ENCODE assay signal across 8 cellular contexts in the genomic region with DNA sequence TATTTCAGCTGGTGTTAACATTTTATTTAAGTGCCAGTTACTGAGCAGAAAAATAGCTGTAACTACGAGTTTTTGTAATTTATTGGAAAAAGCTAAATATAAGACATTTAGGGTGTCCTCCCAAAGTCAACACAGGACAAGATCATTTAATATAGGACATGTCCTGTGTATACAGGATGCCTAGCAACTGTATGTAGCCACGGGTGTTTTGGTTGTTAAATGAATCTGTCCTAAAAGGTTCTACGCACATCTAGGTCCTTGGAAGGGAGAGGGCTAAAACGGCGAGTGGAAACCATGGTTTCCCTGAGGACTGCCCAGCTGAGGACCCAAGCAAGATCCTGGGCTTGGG. TPM values are rescaled to one million over a fixed set of nuclear protein-coding genes. Genes with fewer than 3 reads are reported as not detected.
A peak's percentile ranks its signal among the peaks of the same experiment; 100 is the strongest.
DNase-seq lines count a peak whose midpoint lies in the region; ATAC-seq and TF ChIP-seq lines count a peak whose summit lies in the region.

No MANE protein-coding gene starts in this region.

- H3K27me3 ChIP-seq in OCI-LY1 (ENCODE audit: insufficient read depth, low read length) (no peaks in the 10 kb centered on the region), osteoblast (ENCODE audit: insufficient read depth, low read length) (no peaks in the 10 kb centered on the region)

- peak overlapping the region; percentile 34 for H3K27ac ChIP-seq in OCI-LY1 (ENCODE audit: low read depth, low read length, poor library complexity, severe bottlenecking)
- peak overlapping the region; percentile 92 for H3K27ac ChIP-seq in osteoblast (ENCODE audit: low read depth, low read length)

- peak overlapping the region; percentile 99 for H3K4me2 ChIP-seq in OCI-LY1 (ENCODE audit: low read length)
- peak overlapping the region; percentile 100 for H3K4me2 ChIP-seq in osteoblast (ENCODE audit: insufficient read depth, low read length)

- H2AFZ ChIP-seq in OCI-LY1 (ENCODE audit: low read length) (no peak overlapping the region), osteoblast (ENCODE audit: low read length) (peak overlapping the region; percentile 99)

- H3K9me3 ChIP-seq in OCI-LY1 (ENCODE audit: low read length) (no peaks in the 10 kb centered on the region), osteoblast (ENCODE audit: low read depth, low read length) (no peaks in the 10 kb centered on the region)

- intact Hi-C loops in Right ventricle myocardium inferior (cut with DNase I): loop anchor here (1.0 to 10.0 kb wide), 4 partner anchors 19 to 199 kb away; a partner anchor contains a TSS
- intact Hi-C loops in Right ventricle myocardium superior (cut with DNase I): loop anchor here (10.0 kb wide), 1 partner anchor 69 kb away; a partner anchor contains a TSS

- H3K9me2 ChIP-seq in OCI-LY1 (ENCODE audit: low read depth, low read length): no peaks in the 10 kb centered on the region

- TF ChIP-seq CTCF in OCI-LY1 (IDR thresholded peaks at IDR 0.05; ENCODE audit: low read length) (no peak), epithelial cell of proximal tubule (conservative IDR thresholded peaks at IDR 0.05; ENCODE audit: low read depth, low read length) (no peak), osteoblast (IDR thresholded peaks at IDR 0.05; ENCODE audit: extremely low read depth, low read depth, low read length) (no peak), GM20000 (IDR thresholded peaks at IDR 0.05; ENCODE audit: extremely low read depth, missing control alignments) (no peak)

- no peaks in the 10 kb centered on the region for H3K79me2 ChIP-seq in OCI-LY1 (ENCODE audit: insufficient read depth, low read length)
- H3K79me2 ChIP-seq in osteoblast (ENCODE audit: insufficient read depth, low read length): peaks cover 25% of the 10 kb centered on the region

- H3K9ac ChIP-seq in OCI-LY1 (ENCODE audit: low read length): peak overlapping the region; percentile 99

- ATAC-seq in Right ventricle myocardium inferior (peak; percentile 10), Right ventricle myocardium superior (ENCODE audit: poor library complexity) (no peak), GM18520 (IDR thresholded peaks at IDR 0.05; ENCODE audit: unreplicated experiment) (no peak)

- DNase-seq in Right ventricle myocardium inferior (ENCODE audit: missing footprints): no peak
- DNase-seq in Right ventricle myocardium superior: no peak
- no peak for DNase-seq in epithelial cell of proximal tubule (ENCODE audit: low read depth)
- DNase-seq in osteoblast (ENCODE audit: insufficient read length, low spot score, missing footprints): no peak
- no peak for DNase-seq in GOT3 (lab: John Stamatoyannopoulos, UW)
- no peak for DNase-seq in GM20000 (ENCODE audit: low spot score)

- peaks cover 24% of the 10 kb centered on the region for H3K36me3 ChIP-seq in OCI-LY1 (ENCODE audit: insufficient read depth, low read length)
- H3K36me3 ChIP-seq in osteoblast (ENCODE audit: insufficient read depth, low read length): peaks cover 11% of the 10 kb centered on the region

- peaks cover 24% of the 10 kb centered on the region for H3K4me1 ChIP-seq in OCI-LY1 (ENCODE audit: insufficient read depth, low read length, severe bottlenecking)
- H3K4me1 ChIP-seq in osteoblast (ENCODE audit: insufficient read depth, low read length): peaks cover 13% of the 10 kb centered on the region

- H3K4me3 ChIP-seq in OCI-LY1 (ENCODE audit: low read depth, low read length, poor library complexity, severe bottlenecking): peak overlapping the region; percentile 99
- H3K4me3 ChIP-seq in epithelial cell of proximal tubule (ENCODE audit: low read depth, low read length): peak overlapping the region; percentile 93
- peak overlapping the region; percentile 95 for H3K4me3 ChIP-seq in osteoblast (ENCODE audit: insufficient read depth, low read length)

- no peaks in the 10 kb centered on the region for H3F3A ChIP-seq in OCI-LY1 (ENCODE audit: insufficient read depth, low read length)

- no peaks in the 10 kb centered on the region for H4K20me1 ChIP-seq in OCI-LY1 (ENCODE audit: insufficient read depth, low read length)
- no peaks in the 10 kb centered on the region for H4K20me1 ChIP-seq in osteoblast (ENCODE audit: insufficient read depth, low read length)

RNA-seq across cellular contexts. Expression of a gene that starts 0.6 kb away (rescaled TPM):
- total RNA-seq in Right ventricle myocardium inferior: 10.5 TPM
- total RNA-seq in Right ventricle myocardium superior: 9.3 TPM
- total RNA-seq in epithelial cell of proximal tubule: 5.1 and 7.0 TPM in 2 replicates
- 21.4 and 23.9 TPM in 2 replicates for total RNA-seq in osteoblast

RNA-seq across cellular contexts. Expression of a gene that starts 18.4 kb away (rescaled TPM):
- 1.6 TPM for total RNA-seq in Right ventricle myocardium inferior
- total RNA-seq in Right ventricle myocardium superior: 1.0 TPM
- 2.5 and 9.0 TPM in 2 replicates for total RNA-seq in epithelial cell of proximal tubule
- total RNA-seq in osteoblast: 0.88 and 1.1 TPM in 2 replicates

RNA-seq across cellular contexts. Expression of a gene that starts 47.3 kb away (rescaled TPM):
- total RNA-seq in Right ventricle myocardium inferior (3.9 TPM), Right ventricle myocardium superior (3.9 TPM), epithelial cell of proximal tubule (4.9 and 5.3 TPM in 2 replicates), osteoblast (6.5 and 8.5 TPM in 2 replicates)
